1 cellular context compared by ENCODE assay signal in the genomic region with DNA sequence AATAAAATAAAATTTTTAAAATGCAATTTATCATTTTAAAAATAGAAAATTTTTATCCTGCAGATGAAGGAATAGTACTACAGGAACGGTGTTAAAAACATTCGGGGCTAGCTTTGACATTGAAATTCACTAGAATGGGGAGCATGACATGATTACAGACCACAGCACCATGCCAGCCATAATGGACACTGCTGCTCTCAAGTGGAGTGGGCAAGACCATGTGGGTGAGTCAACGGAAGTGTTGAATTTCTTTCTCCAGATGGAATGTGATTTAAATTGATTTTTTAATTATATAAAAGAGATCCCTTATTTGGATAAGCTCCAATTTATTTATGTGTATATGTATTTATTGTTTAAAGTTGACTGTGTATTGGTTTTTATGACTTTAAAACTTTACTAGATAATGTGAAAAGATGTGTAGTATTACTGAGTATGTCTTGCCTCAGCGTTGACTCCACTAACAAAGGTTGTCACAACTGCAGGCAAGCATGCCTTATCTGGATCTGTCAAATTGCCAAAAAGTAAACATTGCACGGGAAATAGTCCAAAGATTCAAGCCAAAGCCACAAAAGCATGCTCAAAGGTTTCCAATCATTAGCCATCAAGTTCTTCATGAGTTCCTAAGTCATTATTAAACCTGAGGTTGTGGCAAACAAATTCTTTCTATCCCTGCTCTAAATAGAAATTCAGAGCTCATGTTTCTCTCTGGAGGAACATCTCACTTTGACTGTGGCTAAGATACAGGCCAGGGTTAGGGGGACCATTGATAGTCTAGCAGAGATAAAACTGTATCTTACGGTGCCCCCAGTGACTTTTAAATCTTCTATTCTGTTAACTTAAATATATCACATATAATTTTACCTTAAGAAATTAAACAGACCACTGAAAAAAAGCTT.
TF ChIP-seq lines count a peak whose summit lies in the region.

No MANE protein-coding gene starts in this region.

TF ChIP-seq in HepG2, 621 proteins besides CTCF, POLR2A, EP300 and RAD21 (continued from another document and continues in another):
- TF ChIP-seq, protein P1, sequence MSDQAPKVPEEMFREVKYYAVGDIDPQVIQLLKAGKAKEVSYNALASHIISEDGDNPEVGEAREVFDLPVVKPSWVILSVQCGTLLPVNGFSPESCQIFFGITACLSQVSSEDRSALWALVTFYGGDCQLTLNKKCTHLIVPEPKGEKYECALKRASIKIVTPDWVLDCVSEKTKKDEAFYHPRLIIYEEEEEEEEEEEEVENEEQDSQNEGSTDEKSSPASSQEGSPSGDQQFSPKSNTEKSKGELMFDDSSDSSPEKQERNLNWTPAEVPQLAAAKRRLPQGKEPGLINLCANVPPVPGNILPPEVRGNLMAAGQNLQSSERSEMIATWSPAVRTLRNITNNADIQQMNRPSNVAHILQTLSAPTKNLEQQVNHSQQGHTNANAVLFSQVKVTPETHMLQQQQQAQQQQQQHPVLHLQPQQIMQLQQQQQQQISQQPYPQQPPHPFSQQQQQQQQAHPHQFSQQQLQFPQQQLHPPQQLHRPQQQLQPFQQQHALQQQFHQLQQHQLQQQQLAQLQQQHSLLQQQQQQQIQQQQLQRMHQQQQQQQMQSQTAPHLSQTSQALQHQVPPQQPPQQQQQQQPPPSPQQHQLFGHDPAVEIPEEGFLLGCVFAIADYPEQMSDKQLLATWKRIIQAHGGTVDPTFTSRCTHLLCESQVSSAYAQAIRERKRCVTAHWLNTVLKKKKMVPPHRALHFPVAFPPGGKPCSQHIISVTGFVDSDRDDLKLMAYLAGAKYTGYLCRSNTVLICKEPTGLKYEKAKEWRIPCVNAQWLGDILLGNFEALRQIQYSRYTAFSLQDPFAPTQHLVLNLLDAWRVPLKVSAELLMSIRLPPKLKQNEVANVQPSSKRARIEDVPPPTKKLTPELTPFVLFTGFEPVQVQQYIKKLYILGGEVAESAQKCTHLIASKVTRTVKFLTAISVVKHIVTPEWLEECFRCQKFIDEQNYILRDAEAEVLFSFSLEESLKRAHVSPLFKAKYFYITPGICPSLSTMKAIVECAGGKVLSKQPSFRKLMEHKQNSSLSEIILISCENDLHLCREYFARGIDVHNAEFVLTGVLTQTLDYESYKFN (CRISPR knock-in tag; conservative IDR thresholded peaks at IDR 0.05), result peak; percentile 42; the same call in 1 of the 2 replicates
- TF ChIP-seq, protein P2, sequence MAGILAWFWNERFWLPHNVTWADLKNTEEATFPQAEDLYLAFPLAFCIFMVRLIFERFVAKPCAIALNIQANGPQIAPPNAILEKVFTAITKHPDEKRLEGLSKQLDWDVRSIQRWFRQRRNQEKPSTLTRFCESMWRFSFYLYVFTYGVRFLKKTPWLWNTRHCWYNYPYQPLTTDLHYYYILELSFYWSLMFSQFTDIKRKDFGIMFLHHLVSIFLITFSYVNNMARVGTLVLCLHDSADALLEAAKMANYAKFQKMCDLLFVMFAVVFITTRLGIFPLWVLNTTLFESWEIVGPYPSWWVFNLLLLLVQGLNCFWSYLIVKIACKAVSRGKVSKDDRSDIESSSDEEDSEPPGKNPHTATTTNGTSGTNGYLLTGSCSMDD (CRISPR knock-in tag; IDR thresholded peaks at IDR 0.05), result no peak
- TF ChIP-seq ZNF124 (CRISPR knock-in tag; IDR thresholded peaks at IDR 0.05) (no peak), GATAD2A (CRISPR knock-in tag; IDR thresholded peaks at IDR 0.05) (0 out of 2 replicates have a peak, but pooled peaks have one; percentile 13), ZNF441 (CRISPR knock-in tag; IDR thresholded peaks at IDR 0.05; ENCODE audit: borderline replicate concordance) (no peak), ZNF749 (CRISPR knock-in tag; IDR thresholded peaks at IDR 0.05; ENCODE audit: borderline replicate concordance) (no peak), ZNF619 (CRISPR knock-in tag; IDR thresholded peaks at IDR 0.05) (no peak), MEF2D (CRISPR knock-in tag; IDR thresholded peaks at IDR 0.05) (no peak), SRSF9 (IDR thresholded peaks at IDR 0.05; ENCODE audit: borderline replicate concordance, insufficient read depth, low read depth, low read length, poor library complexity, severe bottlenecking) (no peak), TBX3 (IDR thresholded peaks at IDR 0.05; ENCODE audit: borderline replicate concordance) (no peak), CENPX (CRISPR knock-in tag; IDR thresholded peaks at IDR 0.05) (no peak), THAP11 (CRISPR knock-in tag; IDR thresholded peaks at IDR 0.05) (no peak), TSC22D2 (CRISPR knock-in tag; IDR thresholded peaks at IDR 0.05; ENCODE audit: borderline replicate concordance) (no peak), YEATS4 (CRISPR knock-in tag; IDR thresholded peaks at IDR 0.05; ENCODE audit: borderline replicate concordance) (no peak), ARID2 (CRISPR knock-in tag; IDR thresholded peaks at IDR 0.05; ENCODE audit: borderline replicate concordance) (no peak), ZNF546 (CRISPR knock-in tag; conservative IDR thresholded peaks at IDR 0.05) (no peak), ZNF367 (CRISPR knock-in tag; IDR thresholded peaks at IDR 0.05; ENCODE audit: borderline replicate concordance) (no peak), HNF4A (CRISPR knock-in tag; IDR thresholded peaks at IDR 0.05) (peak; percentile 79), MZF1 (CRISPR knock-in tag; IDR thresholded peaks at IDR 0.05; ENCODE audit: borderline replicate concordance) (no peak), ZNF891 (CRISPR knock-in tag; IDR thresholded peaks at IDR 0.05) (no peak), RBM39 (IDR thresholded peaks at IDR 0.05; ENCODE audit: low read depth, low read length, poor library complexity, severe bottlenecking) (no peak), DPF2 (CRISPR knock-in tag; IDR thresholded peaks at IDR 0.05; ENCODE audit: borderline replicate concordance, low read depth) (peak; percentile 54; the same call in 1 of the 2 replicates), XBP1 (CRISPR knock-in tag; IDR thresholded peaks at IDR 0.05) (no peak), SOX5 (CRISPR knock-in tag; IDR thresholded peaks at IDR 0.05; ENCODE audit: borderline replicate concordance) (peak; percentile 37; the same call in 1 of the 2 replicates), ZNF383 (CRISPR knock-in tag; IDR thresholded peaks at IDR 0.05; ENCODE audit: borderline replicate concordance) (no peak), NFIB (CRISPR knock-in tag; IDR thresholded peaks at IDR 0.05; ENCODE audit: borderline replicate concordance) (no peak), ZNF761 (CRISPR knock-in tag; conservative IDR thresholded peaks at IDR 0.05) (no peak), MIXL1 (CRISPR knock-in tag; IDR thresholded peaks at IDR 0.05) (0 out of 2 replicates have a peak, but pooled peaks have one; percentile 56), FOXA3 (CRISPR knock-in tag; IDR thresholded peaks at IDR 0.05) (peak; percentile 83), MEIS1 (CRISPR knock-in tag; IDR thresholded peaks at IDR 0.05; ENCODE audit: borderline replicate concordance) (peak; percentile 29; the same call in 1 of the 2 replicates), KLF6 (CRISPR knock-in tag; IDR thresholded peaks at IDR 0.05) (no peak), MEIS2 (CRISPR knock-in tag; IDR thresholded peaks at IDR 0.05) (peak; percentile 53; the same call in 1 of the 2 replicates), AKAP8 (CRISPR knock-in tag; IDR thresholded peaks at IDR 0.05) (no peak), TP53 (CRISPR knock-in tag; conservative IDR thresholded peaks at IDR 0.05) (no peak), SALL1 (CRISPR knock-in tag; IDR thresholded peaks at IDR 0.05) (no peak), ZNF777 (CRISPR knock-in tag; IDR thresholded peaks at IDR 0.05) (no peak), ZKSCAN8 (CRISPR knock-in tag; IDR thresholded peaks at IDR 0.05; ENCODE audit: borderline replicate concordance) (0 out of 2 replicates have a peak, but pooled peaks have one; percentile 21), ZNF530 (CRISPR knock-in tag; IDR thresholded peaks at IDR 0.05; ENCODE audit: low read depth) (no peak)
- TF ChIP-seq, protein P3, sequence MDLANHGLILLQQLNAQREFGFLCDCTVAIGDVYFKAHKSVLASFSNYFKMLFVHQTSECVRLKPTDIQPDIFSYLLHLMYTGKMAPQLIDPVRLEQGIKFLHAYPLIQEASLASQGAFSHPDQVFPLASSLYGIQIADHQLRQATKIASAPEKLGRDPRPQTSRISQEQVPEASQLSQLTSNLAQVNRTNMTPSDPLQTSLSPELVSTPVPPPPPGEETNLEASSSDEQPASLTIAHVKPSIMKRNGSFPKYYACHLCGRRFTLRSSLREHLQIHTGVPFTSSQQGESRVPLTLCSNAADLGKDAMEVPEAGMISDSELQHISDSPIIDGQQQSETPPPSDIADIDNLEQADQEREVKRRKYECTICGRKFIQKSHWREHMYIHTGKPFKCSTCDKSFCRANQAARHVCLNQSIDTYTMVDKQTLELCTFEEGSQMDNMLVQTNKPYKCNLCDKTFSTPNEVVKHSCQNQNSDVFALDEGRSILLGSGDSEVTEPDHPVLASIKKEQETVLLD (CRISPR knock-in tag; IDR thresholded peaks at IDR 0.05; ENCODE audit: low read depth), result no peak
- TF ChIP-seq, protein P4, sequence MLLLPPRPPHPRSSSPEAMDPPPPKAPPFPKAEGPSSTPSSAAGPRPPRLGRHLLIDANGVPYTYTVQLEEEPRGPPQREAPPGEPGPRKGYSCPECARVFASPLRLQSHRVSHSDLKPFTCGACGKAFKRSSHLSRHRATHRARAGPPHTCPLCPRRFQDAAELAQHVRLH (CRISPR knock-in tag; IDR thresholded peaks at IDR 0.05; ENCODE audit: borderline replicate concordance, low read depth), result no peak
- TF ChIP-seq, protein P5, sequence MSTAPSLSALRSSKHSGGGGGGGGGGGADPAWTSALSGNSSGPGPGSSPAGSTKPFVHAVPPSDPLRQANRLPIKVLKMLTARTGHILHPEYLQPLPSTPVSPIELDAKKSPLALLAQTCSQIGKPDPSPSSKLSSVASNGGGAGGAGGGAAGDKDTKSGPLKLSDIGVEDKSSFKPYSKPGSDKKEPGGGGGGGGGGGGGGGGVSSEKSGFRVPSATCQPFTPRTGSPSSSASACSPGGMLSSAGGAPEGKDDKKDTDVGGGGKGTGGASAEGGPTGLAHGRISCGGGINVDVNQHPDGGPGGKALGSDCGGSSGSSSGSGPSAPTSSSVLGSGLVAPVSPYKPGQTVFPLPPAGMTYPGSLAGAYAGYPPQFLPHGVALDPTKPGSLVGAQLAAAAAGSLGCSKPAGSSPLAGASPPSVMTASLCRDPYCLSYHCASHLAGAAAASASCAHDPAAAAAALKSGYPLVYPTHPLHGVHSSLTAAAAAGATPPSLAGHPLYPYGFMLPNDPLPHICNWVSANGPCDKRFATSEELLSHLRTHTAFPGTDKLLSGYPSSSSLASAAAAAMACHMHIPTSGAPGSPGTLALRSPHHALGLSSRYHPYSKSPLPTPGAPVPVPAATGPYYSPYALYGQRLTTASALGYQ (CRISPR knock-in tag; IDR thresholded peaks at IDR 0.05), result no peak
- TF ChIP-seq, protein P6, sequence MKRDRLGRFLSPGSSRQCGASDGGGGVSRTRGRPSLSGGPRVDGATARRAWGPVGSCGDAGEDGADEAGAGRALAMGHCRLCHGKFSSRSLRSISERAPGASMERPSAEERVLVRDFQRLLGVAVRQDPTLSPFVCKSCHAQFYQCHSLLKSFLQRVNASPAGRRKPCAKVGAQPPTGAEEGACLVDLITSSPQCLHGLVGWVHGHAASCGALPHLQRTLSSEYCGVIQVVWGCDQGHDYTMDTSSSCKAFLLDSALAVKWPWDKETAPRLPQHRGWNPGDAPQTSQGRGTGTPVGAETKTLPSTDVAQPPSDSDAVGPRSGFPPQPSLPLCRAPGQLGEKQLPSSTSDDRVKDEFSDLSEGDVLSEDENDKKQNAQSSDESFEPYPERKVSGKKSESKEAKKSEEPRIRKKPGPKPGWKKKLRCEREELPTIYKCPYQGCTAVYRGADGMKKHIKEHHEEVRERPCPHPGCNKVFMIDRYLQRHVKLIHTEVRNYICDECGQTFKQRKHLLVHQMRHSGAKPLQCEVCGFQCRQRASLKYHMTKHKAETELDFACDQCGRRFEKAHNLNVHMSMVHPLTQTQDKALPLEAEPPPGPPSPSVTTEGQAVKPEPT (CRISPR knock-in tag; IDR thresholded peaks at IDR 0.05; ENCODE audit: low read depth), result no peak
- TF ChIP-seq, protein P7, sequence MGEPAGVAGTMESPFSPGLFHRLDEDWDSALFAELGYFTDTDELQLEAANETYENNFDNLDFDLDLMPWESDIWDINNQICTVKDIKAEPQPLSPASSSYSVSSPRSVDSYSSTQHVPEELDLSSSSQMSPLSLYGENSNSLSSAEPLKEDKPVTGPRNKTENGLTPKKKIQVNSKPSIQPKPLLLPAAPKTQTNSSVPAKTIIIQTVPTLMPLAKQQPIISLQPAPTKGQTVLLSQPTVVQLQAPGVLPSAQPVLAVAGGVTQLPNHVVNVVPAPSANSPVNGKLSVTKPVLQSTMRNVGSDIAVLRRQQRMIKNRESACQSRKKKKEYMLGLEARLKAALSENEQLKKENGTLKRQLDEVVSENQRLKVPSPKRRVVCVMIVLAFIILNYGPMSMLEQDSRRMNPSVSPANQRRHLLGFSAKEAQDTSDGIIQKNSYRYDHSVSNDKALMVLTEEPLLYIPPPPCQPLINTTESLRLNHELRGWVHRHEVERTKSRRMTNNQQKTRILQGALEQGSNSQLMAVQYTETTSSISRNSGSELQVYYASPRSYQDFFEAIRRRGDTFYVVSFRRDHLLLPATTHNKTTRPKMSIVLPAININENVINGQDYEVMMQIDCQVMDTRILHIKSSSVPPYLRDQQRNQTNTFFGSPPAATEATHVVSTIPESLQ (CRISPR knock-in tag; conservative IDR thresholded peaks at IDR 0.05), result no peak
- TF ChIP-seq, protein P8, sequence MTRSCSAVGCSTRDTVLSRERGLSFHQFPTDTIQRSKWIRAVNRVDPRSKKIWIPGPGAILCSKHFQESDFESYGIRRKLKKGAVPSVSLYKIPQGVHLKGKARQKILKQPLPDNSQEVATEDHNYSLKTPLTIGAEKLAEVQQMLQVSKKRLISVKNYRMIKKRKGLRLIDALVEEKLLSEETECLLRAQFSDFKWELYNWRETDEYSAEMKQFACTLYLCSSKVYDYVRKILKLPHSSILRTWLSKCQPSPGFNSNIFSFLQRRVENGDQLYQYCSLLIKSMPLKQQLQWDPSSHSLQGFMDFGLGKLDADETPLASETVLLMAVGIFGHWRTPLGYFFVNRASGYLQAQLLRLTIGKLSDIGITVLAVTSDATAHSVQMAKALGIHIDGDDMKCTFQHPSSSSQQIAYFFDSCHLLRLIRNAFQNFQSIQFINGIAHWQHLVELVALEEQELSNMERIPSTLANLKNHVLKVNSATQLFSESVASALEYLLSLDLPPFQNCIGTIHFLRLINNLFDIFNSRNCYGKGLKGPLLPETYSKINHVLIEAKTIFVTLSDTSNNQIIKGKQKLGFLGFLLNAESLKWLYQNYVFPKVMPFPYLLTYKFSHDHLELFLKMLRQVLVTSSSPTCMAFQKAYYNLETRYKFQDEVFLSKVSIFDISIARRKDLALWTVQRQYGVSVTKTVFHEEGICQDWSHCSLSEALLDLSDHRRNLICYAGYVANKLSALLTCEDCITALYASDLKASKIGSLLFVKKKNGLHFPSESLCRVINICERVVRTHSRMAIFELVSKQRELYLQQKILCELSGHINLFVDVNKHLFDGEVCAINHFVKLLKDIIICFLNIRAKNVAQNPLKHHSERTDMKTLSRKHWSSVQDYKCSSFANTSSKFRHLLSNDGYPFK (CRISPR knock-in tag; IDR thresholded peaks at IDR 0.05; ENCODE audit: borderline replicate concordance), result no peak
- TF ChIP-seq, protein P9, sequence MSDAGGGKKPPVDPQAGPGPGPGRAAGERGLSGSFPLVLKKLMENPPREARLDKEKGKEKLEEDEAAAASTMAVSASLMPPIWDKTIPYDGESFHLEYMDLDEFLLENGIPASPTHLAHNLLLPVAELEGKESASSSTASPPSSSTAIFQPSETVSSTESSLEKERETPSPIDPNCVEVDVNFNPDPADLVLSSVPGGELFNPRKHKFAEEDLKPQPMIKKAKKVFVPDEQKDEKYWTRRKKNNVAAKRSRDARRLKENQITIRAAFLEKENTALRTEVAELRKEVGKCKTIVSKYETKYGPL (CRISPR knock-in tag; IDR thresholded peaks at IDR 0.05), result no peak
- TF ChIP-seq, protein P10, sequence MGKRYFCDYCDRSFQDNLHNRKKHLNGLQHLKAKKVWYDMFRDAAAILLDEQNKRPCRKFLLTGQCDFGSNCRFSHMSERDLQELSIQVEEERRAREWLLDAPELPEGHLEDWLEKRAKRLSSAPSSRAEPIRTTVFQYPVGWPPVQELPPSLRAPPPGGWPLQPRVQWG (CRISPR knock-in tag; IDR thresholded peaks at IDR 0.05; ENCODE audit: borderline replicate concordance, low read depth), result no peak
